In genomic region chr2:71882949-71883472, GRCh38 we compare ENCODE assay signal across 8 cellular contexts.
A peak's percentile ranks its signal among the peaks of the same experiment; 100 is the strongest.
DNase-seq lines count a peak whose midpoint lies in the region; ATAC-seq and TF ChIP-seq lines count a peak whose summit lies in the region.

No MANE protein-coding gene starts in this region.

- no peak overlapping the region for H3K4me2 ChIP-seq in neuronal stem cell (ENCODE audit: insufficient read depth, low read length, poor library complexity, severe bottlenecking)
- no peak overlapping the region for H3K4me2 ChIP-seq in GM23338

- no peak overlapping the region for H3K4ac ChIP-seq in neuronal stem cell (ENCODE audit: low read length)

- DNase-seq in H4 (ENCODE audit: low spot score) (peak; percentile 92), OCI-M2 (lab: John Stamatoyannopoulos, UW; ENCODE audit: unreplicated experiment) (peak; percentile 78), neuronal stem cell (ENCODE audit: low spot score) (no peak), esophagus muscularis mucosa (ENCODE audit: extremely low spot score) (no peak), GM23338 (ENCODE audit: low spot score) (no peak)

- H3K36me3 Mint-ChIP-seq in GM23338 (ENCODE audit: low read depth), result no peaks in the 10 kb centered on the region

- no peak overlapping the region for H2BK15ac ChIP-seq in neuronal stem cell (ENCODE audit: low read length)

- H3K27me3 ChIP-seq in neuronal stem cell (ENCODE audit: control insufficient read depth in 3 of 3, insufficient read depth in 3 of 3, low read depth in 1 of 3, low read length in 3 of 3), result no peaks in the 10 kb centered on the region
- no peaks in the 10 kb centered on the region for H3K27me3 ChIP-seq in esophagus muscularis mucosa
- H3K27me3 ChIP-seq in GM23338 (ENCODE audit: insufficient read depth), result no peaks in the 10 kb centered on the region

- H3K27ac ChIP-seq in neuronal stem cell (replicated peaks; ENCODE audit: low read length) (no peak overlapping the region), esophagus muscularis mucosa (replicated peaks in 1 of 4) (no peak overlapping the region), GM23338 (ENCODE audit: low read depth) (no peak overlapping the region)

- H3K4me3 ChIP-seq in neuronal stem cell (ENCODE audit: low read length in 2 of 2) (no peak overlapping the region), esophagus muscularis mucosa (no peak overlapping the region), GM23338 (no peak overlapping the region)

- peak overlapping the region; percentile 32 for H2AK5ac ChIP-seq in neuronal stem cell (ENCODE audit: low read depth, low read length)

- peak overlapping the region; percentile 25 for H3K14ac ChIP-seq in neuronal stem cell (ENCODE audit: low read length)

- H3K4me3 Mint-ChIP-seq in GM23338, result no peak overlapping the region

- H3K9me3 Mint-ChIP-seq in GM23338, result peaks cover 7% of the 10 kb centered on the region

- no peak overlapping the region for H2BK12ac ChIP-seq in neuronal stem cell (ENCODE audit: low read length)

- no peak for TF ChIP-seq POLR2A in esophagus muscularis mucosa (IDR thresholded peaks at IDR 0.05; ENCODE audit: low read depth)

- peak; percentile 39 for ATAC-seq in esophagus mucosa
- ATAC-seq in GM19467 (IDR thresholded peaks at IDR 0.05; ENCODE audit: unreplicated experiment), result no peak
- ATAC-seq in GM21360 (IDR thresholded peaks at IDR 0.05; ENCODE audit: unreplicated experiment), result no peak
- no peak for ATAC-seq in GM23338

- no peak overlapping the region for H2BK120ac ChIP-seq in neuronal stem cell (ENCODE audit: low read depth, low read length)

- WGBS in neuronal stem cell (ENCODE audit: extremely low coverage in 2 of 2, insufficient read length in 2 of 2, insufficient replicate concordance in 1 of 2), 2 donors, result no CpG with 5 or more reads among the region's 8 CpGs
- WGBS in esophagus muscularis mucosa, result 60% methylated on average over 4 of the region's 8 CpGs

- H3K79me2 ChIP-seq in GM23338 (replicated peaks; ENCODE audit: insufficient read depth), result no peaks in the 10 kb centered on the region

- no peaks in the 10 kb centered on the region for H3K9me2 ChIP-seq in GM23338 (ENCODE audit: insufficient read depth)

- no peak overlapping the region for H4K8ac ChIP-seq in neuronal stem cell (ENCODE audit: low read depth, low read length)

- no peak for TF ChIP-seq CTCF in esophagus muscularis mucosa (IDR thresholded peaks at IDR 0.05)
- TF ChIP-seq CTCF in GM23338 (conservative IDR thresholded peaks at IDR 0.05; ENCODE audit: low read depth in 2 of 2), result no peak

- no peaks in the 10 kb centered on the region for H3F3A ChIP-seq in GM23338 (replicated peaks; ENCODE audit: low read depth)

- H3K4me1 ChIP-seq in neuronal stem cell (ENCODE audit: control insufficient read depth in 2 of 2, insufficient read depth in 1 of 2, low read depth in 1 of 2, low read length in 2 of 2) (no peaks in the 10 kb centered on the region), esophagus muscularis mucosa (peaks cover 25 to 39% (median 29%) of the 10 kb centered on the region in 4 donors), GM23338 (ENCODE audit: insufficient read depth) (no peaks in the 10 kb centered on the region)

- no peak for TF ChIP-seq EP300 in esophagus muscularis mucosa (IDR thresholded peaks at IDR 0.05)

- H3K79me1 ChIP-seq in neuronal stem cell (ENCODE audit: low read depth, low read length), result no peaks in the 10 kb centered on the region

- H3K18ac ChIP-seq in neuronal stem cell (ENCODE audit: low read length), result peak overlapping the region; percentile 40

- H4K91ac ChIP-seq in neuronal stem cell (ENCODE audit: low read depth, low read length, poor library complexity), result no peak overlapping the region

- no peak overlapping the region for H3K9ac ChIP-seq in neuronal stem cell (ENCODE audit: low read depth, low read length, poor library complexity)

- H3K4me1 Mint-ChIP-seq in GM23338, result no peaks in the 10 kb centered on the region

- no peak overlapping the region for H2AFZ ChIP-seq in neuronal stem cell (ENCODE audit: low read length)
- H2AFZ ChIP-seq in GM23338, result no peak overlapping the region

- H3K9me3 ChIP-seq in neuronal stem cell (replicated peaks in 1 of 2; ENCODE audit: control insufficient read depth in 2 of 2, insufficient read depth in 1 of 2, low read depth in 1 of 2, low read length in 2 of 2) (no peaks in the 10 kb centered on the region), esophagus muscularis mucosa (peaks cover 0 to 13% (median 3%) of the 10 kb centered on the region in 4 donors)

- H4K20me1 ChIP-seq in GM23338 (replicated peaks; ENCODE audit: insufficient read depth), result no peaks in the 10 kb centered on the region

- H3K36me3 ChIP-seq in neuronal stem cell (replicated peaks in 1 of 2; ENCODE audit: control insufficient read depth in 2 of 2, insufficient read depth in 2 of 2, low read length in 2 of 2), result no peaks in the 10 kb centered on the region
- H3K36me3 ChIP-seq in esophagus muscularis mucosa, result no peaks in the 10 kb centered on the region
- H3K36me3 ChIP-seq in GM23338 (ENCODE audit: insufficient read depth), result no peaks in the 10 kb centered on the region

- H3K27ac Mint-ChIP-seq in GM23338, result no peak overlapping the region

- intact Hi-C loops in esophagus muscularis mucosa (cut with DNase I), result no loop called here

- peak overlapping the region; percentile 77 for H3K23ac ChIP-seq in neuronal stem cell (ENCODE audit: low read depth, low read length, poor library complexity)

- peaks cover 2% of the 10 kb centered on the region for H3K27me3 Mint-ChIP-seq in GM23338 (ENCODE audit: insufficient read depth, low read depth, poor library complexity)

- H2BK5ac ChIP-seq in neuronal stem cell (ENCODE audit: low read length), result peak overlapping the region; percentile 11

TF ChIP-seq in GM23338, 12 proteins besides CTCF, POLR2A, EP300 and RAD21 (continues in another document):
- TF ChIP-seq NANOG (IDR thresholded peaks at IDR 0.05; ENCODE audit: borderline replicate concordance) (no peak), POLR2AphosphoS5 (IDR thresholded peaks at IDR 0.05; ENCODE audit: low read depth) (no peak), ETS1 (IDR thresholded peaks at IDR 0.05) (no peak)

Comparison
In these comparisons a context has a peak if more than half of its experiments do, and no peak if none do; other contexts are left out.
1. DNase-seq: peak in H4 (single experiment) and OCI-M2 (single experiment); none in neuronal stem cell (single experiment), esophagus muscularis mucosa (single experiment) and GM23338 (single experiment).